Comparison of ENCODE assay signal across 2 cellular contexts in genomic region chr22:29385748-29386147, GRCh38.
TF ChIP-seq lines count a peak whose summit lies in the region.

No MANE protein-coding gene starts in this region.

TF ChIP-seq in HEK293T, 16 proteins besides CTCF, POLR2A, EP300 and RAD21:
- TF ChIP-seq HDGF (IDR thresholded peaks at IDR 0.05; ENCODE audit: borderline replicate concordance) = no peak
- no peak for TF ChIP-seq FOXK2 (IDR thresholded peaks at IDR 0.05)
- TF ChIP-seq SUZ12 (IDR thresholded peaks at IDR 0.05) = no peak
- no peak for TF ChIP-seq ARNT (IDR thresholded peaks at IDR 0.05)
- TF ChIP-seq FOXA1 (IDR thresholded peaks at IDR 0.05) = no peak
- no peak for TF ChIP-seq L3MBTL2 (conservative IDR thresholded peaks at IDR 0.05)
- no peak for TF ChIP-seq BHLHE40 (IDR thresholded peaks at IDR 0.05; ENCODE audit: borderline replicate concordance)
- no peak for TF ChIP-seq ELF4 (IDR thresholded peaks at IDR 0.05)
- no peak for TF ChIP-seq CTBP1 (IDR thresholded peaks at IDR 0.05; ENCODE audit: borderline replicate concordance)
- TF ChIP-seq TARDBP (IDR thresholded peaks at IDR 0.05) = no peak
- no peak for TF ChIP-seq LEF1 (IDR thresholded peaks at IDR 0.05; ENCODE audit: borderline replicate concordance)
- no peak for TF ChIP-seq FOXM1 (IDR thresholded peaks at IDR 0.05; ENCODE audit: borderline replicate concordance)

TF ChIP-seq in SK-N-SH, 30 proteins besides CTCF, POLR2A, EP300 and RAD21 (continued from another document):
- TF ChIP-seq TEAD4 (IDR thresholded peaks at IDR 0.05; ENCODE audit: borderline replicate concordance, insufficient read depth) = no peak
- TF ChIP-seq SIN3A (IDR thresholded peaks at IDR 0.05; ENCODE audit: borderline replicate concordance, low read depth, low read length) = no peak
- TF ChIP-seq ZBTB33 (IDR thresholded peaks at IDR 0.05; ENCODE audit: borderline replicate concordance, low read depth) = no peak
- TF ChIP-seq MEF2A (IDR thresholded peaks at IDR 0.05; ENCODE audit: borderline replicate concordance, low read depth) = no peak
- TF ChIP-seq ELF1 (IDR thresholded peaks at IDR 0.05) = no peak
- no peak for TF ChIP-seq TAF1 (IDR thresholded peaks at IDR 0.05; ENCODE audit: borderline replicate concordance, low read depth, low read length)
- TF ChIP-seq JUND (IDR thresholded peaks at IDR 0.05) = no peak
- TF ChIP-seq RFX5 (IDR thresholded peaks at IDR 0.05; ENCODE audit: low read length) = no peak
- no peak for TF ChIP-seq CHD2 (IDR thresholded peaks at IDR 0.05; ENCODE audit: low read length, partially characterized antibody)
- TF ChIP-seq NRF1 (IDR thresholded peaks at IDR 0.05; ENCODE audit: low read depth, low read length) = no peak
- TF ChIP-seq RCOR1 (IDR thresholded peaks at IDR 0.05; ENCODE audit: low read length) = no peak
- no peak for TF ChIP-seq FOXJ3 (CRISPR knock-in tag; IDR thresholded peaks at IDR 0.05)
